In genomic region chr17:63429766-63430165, GRCh38 we compare ENCODE assay signal across 21 cellular contexts. TPM values are rescaled to one million over a fixed set of nuclear protein-coding genes. Genes with fewer than 3 reads are reported as not detected.
"Had no signal": no experiment of that assay in that cellular context is flagged by ENCODE, and none has a peak within 500 bp of the region (broad histone marks: within the 10 kb centered on the region; RNA-seq: fewer than 3 reads in every experiment).

No MANE protein-coding gene starts in this region.

- DNase-seq: activated CD4-positive, CD25-positive, alpha-beta regulatory T cell treated with anti-CD3 and anti-CD28 coated beads, Interleukin-2, amount 50 U/mL, for 72 hours; activated gamma-delta T cell; activated T-cell treated with anti-CD3 and anti-CD28 coated beads, Interleukin-2, amount 50 U/mL, for 72 hours; anterior cingulate cortex; body of pancreas; caudate nucleus; dermis blood vessel endothelial cell; effector CD8-positive, alpha-beta T cell; foreskin keratinocyte; kidney; naive thymus-derived CD4-positive, alpha-beta T cell; occipital lobe; stimulated activated CD4-positive, alpha-beta T cell treated with anti-CD3 and anti-CD28 coated beads, Interleukin-4, amount 100 ng/mL, for 1 hour; stimulated activated naive CD4-positive, alpha-beta T cell; SW 1271; upper lobe of left lung had no signal

- H3K9me3 ChIP-seq: body of pancreas, thoracic aorta, upper lobe of left lung had no signal

- ATAC-seq: activated T-cell treated with anti-CD3 and anti-CD28 coated beads, Interleukin-2, amount 50 U/mL, for 72 hours; body of pancreas; foreskin keratinocyte; naive thymus-derived CD4-positive, alpha-beta T cell; sciatic nerve had no signal

- H3K4me3 ChIP-seq: body of pancreas, lung, thoracic aorta, upper lobe of left lung had no signal

- H3K27me3 ChIP-seq: body of pancreas, foreskin keratinocyte, upper lobe of left lung had no signal

- H3K9me3 Mint-ChIP-seq: activated naive CD4-positive, alpha-beta T cell treated with anti-CD3 and anti-CD28 coated beads, Interleukin-2, amount 50 U/mL, for 24 hours; activated T-cell treated with anti-CD3 and anti-CD28 coated beads, Interleukin-2, amount 50 U/mL, for 72 hours; naive thymus-derived CD4-positive, alpha-beta T cell; neural crest cell had no signal

- H3K27ac Mint-ChIP-seq: activated naive CD4-positive, alpha-beta T cell treated with anti-CD3 and anti-CD28 coated beads, Interleukin-2, amount 50 U/mL, for 24 hours; activated T-cell treated with anti-CD3 and anti-CD28 coated beads, Interleukin-2, amount 50 U/mL, for 72 hours had no signal

- H3K27ac ChIP-seq: body of pancreas, foreskin keratinocyte, thoracic aorta had no signal

- H3K27me3 Mint-ChIP-seq: activated naive CD4-positive, alpha-beta T cell treated with anti-CD3 and anti-CD28 coated beads, Interleukin-2, amount 50 U/mL, for 24 hours had no signal

- H3K36me3 ChIP-seq: thoracic aorta had no signal

- FAIRE-seq: kidney had no signal

- H3K4me1 ChIP-seq: foreskin keratinocyte had no signal

- H3K4me3 Mint-ChIP-seq: activated naive CD4-positive, alpha-beta T cell treated with anti-CD3 and anti-CD28 coated beads, Interleukin-2, amount 50 U/mL, for 24 hours; activated T-cell treated with anti-CD3 and anti-CD28 coated beads, Interleukin-2, amount 50 U/mL, for 72 hours; neural crest cell had no signal

- H3K36me3 Mint-ChIP-seq: activated naive CD4-positive, alpha-beta T cell treated with anti-CD3 and anti-CD28 coated beads, Interleukin-2, amount 50 U/mL, for 24 hours had no signal

RNA-seq across cellular contexts. Expression of gene ACE, which starts 47.1 kb away (rescaled TPM):
- polyA plus RNA-seq: naive thymus-derived CD4-positive, alpha-beta T cell had no signal
